Comparison of ENCODE assay signal across 8 cellular contexts in the genomic region with DNA sequence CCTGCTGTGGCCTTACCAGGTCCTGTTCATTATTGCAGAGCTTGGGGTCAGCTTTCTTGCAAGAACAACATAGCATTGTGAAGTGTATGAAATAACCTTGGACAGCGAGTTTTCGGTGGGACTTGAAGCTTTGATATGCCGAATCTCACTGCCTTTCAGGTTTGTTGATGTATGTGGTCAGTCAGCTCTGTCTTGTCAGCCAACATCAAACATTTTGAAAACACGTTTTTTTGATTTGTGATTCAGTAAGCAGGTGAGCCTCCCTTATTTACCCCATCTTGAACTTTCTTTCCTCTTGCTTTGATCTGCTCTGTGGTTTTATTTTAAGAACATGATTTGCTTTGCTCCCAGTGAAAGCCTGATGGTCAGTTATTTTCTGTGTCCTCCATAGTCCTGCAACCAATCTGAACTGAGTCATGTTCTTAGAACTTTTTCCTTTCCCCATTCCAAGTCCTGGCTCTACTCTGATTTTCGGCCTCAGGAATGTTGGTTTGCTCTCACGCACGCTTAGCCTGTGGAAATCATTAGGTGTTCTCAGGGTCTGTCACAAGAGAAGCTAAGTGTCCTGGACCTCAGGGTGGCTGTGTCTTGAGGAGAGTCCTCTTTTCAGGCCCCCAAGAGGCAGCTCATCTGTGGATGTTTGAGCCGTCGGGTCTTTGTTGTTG. TPM values are rescaled to one million over a fixed set of nuclear protein-coding genes. Genes with fewer than 3 reads are reported as not detected.
DNase-seq lines count a peak whose midpoint lies in the region; ATAC-seq and TF ChIP-seq lines count a peak whose summit lies in the region.

No MANE protein-coding gene starts in this region.

- DNase-seq in activated naive CD8-positive, alpha-beta T cell treated with anti-CD3 and anti-CD28 coated beads for 36 hours = no peak
- DNase-seq in fibroblast of mammary gland (ENCODE audit: low read depth) (peak; percentile 91), aorta (peak in 1 of 2 donors; percentile 66), SJCRH30 (no peak)
- no peak for DNase-seq in stimulated activated CD4-positive, alpha-beta T cell treated with anti-CD3 and anti-CD28 coated beads, Interleukin-2, amount 100 ng/mL, for 48 hours

- intact Hi-C loops in aorta (cut with DNase I) = loop anchor here in 1 of 2 donors (5.0 kb wide), 1 partner anchor 65 kb away; no protein-coding TSS in a partner anchor

- TF ChIP-seq CTCF in fibroblast of mammary gland (conservative IDR thresholded peaks at IDR 0.05; ENCODE audit: control insufficient read depth, insufficient read depth, low read depth, low read length) = no peak
- TF ChIP-seq CTCF in nephron (IDR thresholded peaks at IDR 0.05; ENCODE audit: unreplicated experiment in 3 of 3) = no peak

- H3K9me3 ChIP-seq in aorta (ENCODE audit: control insufficient read depth, low read length) (no peaks in the 10 kb centered on the region), SJCRH30 (replicated peaks) (no peaks in the 10 kb centered on the region)

- peak overlapping the region; percentile 46 for H3K27ac Mint-ChIP-seq in activated naive CD8-positive, alpha-beta T cell
- no peak overlapping the region for H3K27ac Mint-ChIP-seq in activated naive CD8-positive, alpha-beta T cell treated with anti-CD3 and anti-CD28 coated beads for 36 hours
- H3K27ac Mint-ChIP-seq in nephron = peak overlapping the region; percentile 0 to 84 (median 15)

- H3K4me1 ChIP-seq in aorta (ENCODE audit: control insufficient read depth in 1 of 2, insufficient read depth in 2 of 2, low read length in 2 of 2) (peaks cover 6 to 8% of the 10 kb centered on the region in 2 donors), SJCRH30 (peaks cover 17% of the 10 kb centered on the region)

- peak overlapping the region; percentile 92 to 98 for H3K27ac ChIP-seq in aorta (ENCODE audit: low read depth in 1 of 2, low read length in 2 of 2)
- no peak overlapping the region for H3K27ac ChIP-seq in SJCRH30

- H3K9me3 Mint-ChIP-seq in activated naive CD8-positive, alpha-beta T cell (ENCODE audit: low read depth) = no peaks in the 10 kb centered on the region
- H3K9me3 Mint-ChIP-seq in activated naive CD8-positive, alpha-beta T cell treated with anti-CD3 and anti-CD28 coated beads for 36 hours = no peaks in the 10 kb centered on the region
- no peaks in the 10 kb centered on the region for H3K9me3 Mint-ChIP-seq in nephron

- H3K4me1 Mint-ChIP-seq in activated naive CD8-positive, alpha-beta T cell (ENCODE audit: low read depth) = peaks cover 46% of the 10 kb centered on the region
- H3K4me1 Mint-ChIP-seq in activated naive CD8-positive, alpha-beta T cell treated with anti-CD3 and anti-CD28 coated beads for 36 hours = peaks cover 43% of the 10 kb centered on the region
- peaks cover 38% of the 10 kb centered on the region for H3K4me1 Mint-ChIP-seq in nephron

- peaks cover 3% of the 10 kb centered on the region for H3K36me3 Mint-ChIP-seq in activated naive CD8-positive, alpha-beta T cell
- peaks cover 16% of the 10 kb centered on the region for H3K36me3 Mint-ChIP-seq in activated naive CD8-positive, alpha-beta T cell treated with anti-CD3 and anti-CD28 coated beads for 36 hours
- peaks cover 11% of the 10 kb centered on the region for H3K36me3 Mint-ChIP-seq in nephron (ENCODE audit: low read depth)

- H3K27me3 Mint-ChIP-seq in activated naive CD8-positive, alpha-beta T cell = no peaks in the 10 kb centered on the region
- H3K27me3 Mint-ChIP-seq in activated naive CD8-positive, alpha-beta T cell treated with anti-CD3 and anti-CD28 coated beads for 36 hours = no peaks in the 10 kb centered on the region
- H3K27me3 Mint-ChIP-seq in nephron (ENCODE audit: low read depth) = no peaks in the 10 kb centered on the region

- peak overlapping the region; percentile 42 for H3K4me3 Mint-ChIP-seq in activated naive CD8-positive, alpha-beta T cell
- no peak overlapping the region for H3K4me3 Mint-ChIP-seq in activated naive CD8-positive, alpha-beta T cell treated with anti-CD3 and anti-CD28 coated beads for 36 hours
- no peak overlapping the region for H3K4me3 Mint-ChIP-seq in nephron

- H3K4me3 ChIP-seq in fibroblast of mammary gland (ENCODE audit: control insufficient read depth, low read depth, low read length) (no peak overlapping the region), aorta (ENCODE audit: low read length in 2 of 2) (no peak overlapping the region), SJCRH30 (no peak overlapping the region)

- peak; percentile 81 for ATAC-seq in aorta (ENCODE audit: low FRiP score)
- no peak for ATAC-seq in GM21515 (IDR thresholded peaks at IDR 0.05; ENCODE audit: unreplicated experiment)

- no peaks in the 10 kb centered on the region for H3K27me3 ChIP-seq in aorta (ENCODE audit: control insufficient read depth in 1 of 2, insufficient read depth in 2 of 2, low read length in 1 of 2)
- H3K27me3 ChIP-seq in SJCRH30 = no peaks in the 10 kb centered on the region

- 22% methylated on average over 9 of the region's 9 CpGs for WGBS in aorta, 2 donors

- H3K36me3 ChIP-seq in aorta (ENCODE audit: control insufficient read depth in 1 of 2, insufficient read depth in 2 of 2, low read length in 1 of 2) = no peaks in the 10 kb centered on the region
- no peaks in the 10 kb centered on the region for H3K36me3 ChIP-seq in SJCRH30

RNA-seq across cellular contexts. Expression of gene WBP1L, which starts 8.7 kb away (rescaled TPM):
- total RNA-seq in activated naive CD8-positive, alpha-beta T cell treated with anti-CD3 and anti-CD28 coated beads for 36 hours = 10 to 100 TPM; 11.8 to 12.0 TPM
- 10 to 100 TPM; 81.1 to 84.7 TPM for total RNA-seq in aorta
- 10 to 100 TPM; 22.4 to 41.7 TPM for polyA plus RNA-seq in aorta
- total RNA-seq in SJCRH30 (2014; rRNA removed; shearing (Covaris generic)) = 24.1 TPM in 2 replicates

RNA-seq across cellular contexts. Expression of gene SFXN2, which starts 38.0 kb away (rescaled TPM):
- 10 to 100 TPM; 23.6 to 28.0 TPM for total RNA-seq in activated naive CD8-positive, alpha-beta T cell treated with anti-CD3 and anti-CD28 coated beads for 36 hours
- 1 to 10 TPM; 5.1 to 8.3 TPM for total RNA-seq in aorta
- 1 to 10 TPM; 3.2 to 3.5 TPM for polyA plus RNA-seq in aorta
- total RNA-seq in SJCRH30 (2014; rRNA removed; shearing (Covaris generic)) = 14.4 and 16.2 TPM in 2 replicates

RNA-seq across cellular contexts. Expression of gene ARL3, which starts 38.2 kb away (rescaled TPM):
- total RNA-seq in activated naive CD8-positive, alpha-beta T cell treated with anti-CD3 and anti-CD28 coated beads for 36 hours = 1 to 10 TPM; 5.7 to 6.2 TPM
- total RNA-seq in aorta = 1 to 10 TPM; 8.2 to 8.6 TPM
- 10 to 100 TPM; 17.3 to 18.9 TPM for polyA plus RNA-seq in aorta
- 17.6 and 18.0 TPM in 2 replicates for total RNA-seq in SJCRH30 (2014; rRNA removed; shearing (Covaris generic))
